ENCODE assay signal across 8 cellular contexts in the genomic region with DNA sequence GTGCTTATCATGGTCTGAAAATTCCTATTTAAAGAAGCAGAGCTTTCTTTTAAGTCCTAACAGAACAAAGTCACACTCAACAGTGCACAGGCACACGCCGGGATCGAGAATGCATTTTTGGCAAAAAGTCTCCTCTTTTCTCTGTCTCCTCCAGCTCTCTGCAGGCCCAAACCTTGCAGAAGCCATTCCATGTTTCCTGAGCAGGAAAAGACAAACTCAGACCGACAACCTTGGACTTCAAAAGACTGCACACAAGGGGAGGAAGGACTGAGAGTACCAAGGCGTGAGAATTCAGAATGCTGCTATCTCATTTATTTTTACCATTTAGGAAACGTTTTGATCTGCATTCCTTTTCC.
DNase-seq lines count a peak whose midpoint lies in the region; ATAC-seq and TF ChIP-seq lines count a peak whose summit lies in the region.

No MANE protein-coding gene starts in this region.

- H3K4me3 Mint-ChIP-seq in naive thymus-derived CD8-positive, alpha-beta T cell = peak overlapping the region; percentile 82 to 92 (median 87)

- H3K36me3 Mint-ChIP-seq in naive thymus-derived CD8-positive, alpha-beta T cell = no peaks in the 10 kb centered on the region

- peak overlapping the region in 9 of 10 donors; percentile 79 to 99 (median 96) for H3K27ac Mint-ChIP-seq in naive thymus-derived CD8-positive, alpha-beta T cell

- POLR2A ChIA-PET in naive thymus-derived CD8-positive, alpha-beta T cell (lab: Charles Lee) = interaction anchor here (0.5 to 4.5 kb wide), 11 partner anchors 13 to 533 kb away, joined by 3 to 67 read pairs (median 9); a partner anchor contains a TSS

- peak overlapping the region; percentile 88 for H3K27ac ChIP-seq in KOPT-K1 (ENCODE audit: low read depth, low read length, poor library complexity, severe bottlenecking)

- ATAC-seq in naive thymus-derived CD8-positive, alpha-beta T cell = no peak
- ATAC-seq in HG02798 (IDR thresholded peaks at IDR 0.05; ENCODE audit: poor library complexity, unreplicated experiment) = no peak

- DNase-seq in AG10803 (ENCODE audit: low read depth) (no peak), choroid plexus epithelial cell (ENCODE audit: low read depth) (no peak), lower leg skin (ENCODE audit: low spot score in 2 of 2) (no peak), DMS153 treated with DMSO at 0.1 percent for 48 hours (lab: John Stamatoyannopoulos, UW; ENCODE audit: unreplicated experiment) (no peak)
- peak in 2 of 10 donors; percentile 5 to 14 for DNase-seq in naive thymus-derived CD8-positive, alpha-beta T cell
- DNase-seq in central memory CD4-positive, alpha-beta T cell = no peak

- H3K36me3 ChIP-seq in KOPT-K1 (ENCODE audit: insufficient read depth, low read length) = no peaks in the 10 kb centered on the region

- peaks cover 0 to 2% (median 0%) of the 10 kb centered on the region in 5 donors for H3K27me3 Mint-ChIP-seq in naive thymus-derived CD8-positive, alpha-beta T cell

- H3K4me3 ChIP-seq in AG10803 (ENCODE audit: low read length) = peak overlapping the region; percentile 68
- H3K4me3 ChIP-seq in choroid plexus epithelial cell (ENCODE audit: low read depth, low read length) = peak overlapping the region; percentile 65
- no peak overlapping the region for H3K4me3 ChIP-seq in lower leg skin (ENCODE audit: low read depth, poor library complexity, severe bottlenecking)

- H3K4me1 Mint-ChIP-seq in naive thymus-derived CD8-positive, alpha-beta T cell = peaks cover 18 to 32% (median 20%) of the 10 kb centered on the region in 4 donors

- no peaks in the 10 kb centered on the region for H3K9me3 ChIP-seq in KOPT-K1 (ENCODE audit: insufficient read depth, low read length, poor library complexity, severe bottlenecking)

- no peak for TF ChIP-seq POLR2A in lower leg skin (IDR thresholded peaks at IDR 0.05)

- WGBS in lower leg skin, 2 donors = 7 to 10% methylated on average over 6 of the region's 6 CpGs

- intact Hi-C loops in lower leg skin (cut with DNase I; ENCODE audit: low total_unique reads) = no loop called here

- TF ChIP-seq CTCF in AG10803 (conservative IDR thresholded peaks at IDR 0.05; ENCODE audit: low read length) (no peak), choroid plexus epithelial cell (conservative IDR thresholded peaks at IDR 0.05; ENCODE audit: low read depth, low read length) (no peak), lower leg skin (IDR thresholded peaks at IDR 0.05) (no peak)

- H3K9me3 Mint-ChIP-seq in naive thymus-derived CD8-positive, alpha-beta T cell = no peaks in the 10 kb centered on the region
